In genomic region chr7:50653997-50654425, GRCh38 we compare ENCODE assay signal across 13 cellular contexts.
DNase-seq lines count a peak whose midpoint lies in the region; ATAC-seq and TF ChIP-seq lines count a peak whose summit lies in the region.
"Had no signal": no experiment of that assay in that cellular context is flagged by ENCODE, and none has a peak within 500 bp of the region (broad histone marks: within the 10 kb centered on the region; RNA-seq: fewer than 3 reads in every experiment).

No MANE protein-coding gene starts in this region.

- 78 to 80% methylated on average over 9 of the region's 9 CpGs for WGBS in sigmoid colon, 2 donors

- H3K27ac ChIP-seq in colonic mucosa (peak overlapping the region; percentile 53), sigmoid colon (peak overlapping the region; percentile 72 to 87 (median 78))
- no peak overlapping the region for H3K27ac ChIP-seq in naive thymus-derived CD4-positive, alpha-beta T cell (ENCODE audit: low read depth, low read length)

- no peak for TF ChIP-seq POLR2A in sigmoid colon (IDR thresholded peaks at IDR 0.05)

- H3K9me3 ChIP-seq in colonic mucosa (no peaks in the 10 kb centered on the region), sigmoid colon (no peaks in the 10 kb centered on the region)
- no peaks in the 10 kb centered on the region for H3K9me3 ChIP-seq in naive thymus-derived CD4-positive, alpha-beta T cell (ENCODE audit: control insufficient read depth in 2 of 3, low read length in 3 of 3)

- intact Hi-C loops in colonic mucosa (cut with DNase I) (no loop called here), sigmoid colon (cut with DNase I) (no loop called here)
- intact Hi-C loops in naive thymus-derived CD4-positive, alpha-beta T cell (cut with micrococcal nuclease) = no loop called here

- H3K36me3 Mint-ChIP-seq in naive thymus-derived CD4-positive, alpha-beta T cell = peaks cover 0 to 9% (median 0%) of the 10 kb centered on the region in 5 donors

- no peak overlapping the region for H3K27ac Mint-ChIP-seq in naive thymus-derived CD4-positive, alpha-beta T cell

- POLR2A ChIA-PET in naive thymus-derived CD4-positive, alpha-beta T cell (lab: Charles Lee) = interaction anchor here (0.6 kb wide), 1 partner anchor 28 kb away, joined by 3 read pairs; no protein-coding TSS in a partner anchor

- in situ Hi-C loops in KBM-7 (cut with MboI; ENCODE audit: low pct_unique_long_range_greater_than_20kb, low sequenced_read_pairs) = no loop called here

- peaks cover 0 to 16% (median 0%) of the 10 kb centered on the region in 5 donors for H3K27me3 Mint-ChIP-seq in naive thymus-derived CD4-positive, alpha-beta T cell

- no peaks in the 10 kb centered on the region for H3K9me3 Mint-ChIP-seq in naive thymus-derived CD4-positive, alpha-beta T cell
- H3K9me3 Mint-ChIP-seq: activated T-cell treated with anti-CD3 and anti-CD28 coated beads, Interleukin-2, amount 50 U/mL, for 4 hours had no signal

- no peak for ATAC-seq in naive thymus-derived CD4-positive, alpha-beta T cell
- ATAC-seq in HG03108 (IDR thresholded peaks at IDR 0.05; ENCODE audit: unreplicated experiment) = no peak
- ATAC-seq: activated T-cell treated with anti-CD3 and anti-CD28 coated beads, Interleukin-2, amount 50 U/mL, for 4 hours had no signal

- no peaks in the 10 kb centered on the region for H3K4me1 ChIP-seq in colonic mucosa
- peaks cover 0 to 74% (median 69%) of the 10 kb centered on the region in 4 donors for H3K4me1 ChIP-seq in sigmoid colon
- no peaks in the 10 kb centered on the region for H3K4me1 ChIP-seq in naive thymus-derived CD4-positive, alpha-beta T cell (ENCODE audit: control insufficient read depth in 2 of 2, insufficient read depth in 2 of 2, low read length in 2 of 2)

- H3K9ac ChIP-seq in colonic mucosa (ENCODE audit: low read depth in 2 of 2, low read length in 2 of 2) = peak overlapping the region in 1 of 2 donors; percentile 16

- peak in 3 of 4 donors; percentile 84 to 95 (median 93) for TF ChIP-seq EP300 in sigmoid colon (IDR thresholded peaks at IDR 0.05)

- DNase-seq in AG10803 (ENCODE audit: low read depth) (peak; percentile 22), colonic mucosa (peak; percentile 51), islet precursor cell (peak; percentile 28), sigmoid colon (peak; percentile 95), KBM-7 (no peak), COLO829 (ENCODE audit: low spot score) (no peak)
- DNase-seq in naive thymus-derived CD4-positive, alpha-beta T cell = no peak
- DNase-seq: activated T-cell treated with anti-CD3 and anti-CD28 coated beads, Interleukin-2, amount 50 U/mL, for 4 hours; cerebellar nuclear complex; DMS53; mesendoderm; NCI-H526 treated with DMSO at 0.1 percent for 48 hours had no signal

- no peak overlapping the region for H3K4me3 Mint-ChIP-seq in naive thymus-derived CD4-positive, alpha-beta T cell
- H3K4me3 Mint-ChIP-seq: activated T-cell treated with anti-CD3 and anti-CD28 coated beads, Interleukin-2, amount 50 U/mL, for 4 hours had no signal

- peaks cover 0 to 3% (median 0%) of the 10 kb centered on the region in 7 donors for H3K4me1 Mint-ChIP-seq in naive thymus-derived CD4-positive, alpha-beta T cell

- H3K4me3 ChIP-seq in AG10803 (ENCODE audit: low read length) (no peak overlapping the region), colonic mucosa (no peak overlapping the region), sigmoid colon (no peak overlapping the region)
- no peak overlapping the region for H3K4me3 ChIP-seq in naive thymus-derived CD4-positive, alpha-beta T cell (ENCODE audit: low read length)

- H3K36me3 ChIP-seq in colonic mucosa (no peaks in the 10 kb centered on the region), sigmoid colon (no peaks in the 10 kb centered on the region)
- H3K36me3 ChIP-seq in naive thymus-derived CD4-positive, alpha-beta T cell (ENCODE audit: control insufficient read depth in 2 of 3, insufficient read depth in 3 of 3, low read length in 3 of 3) = no peaks in the 10 kb centered on the region

- H3K27me3 ChIP-seq in colonic mucosa (no peaks in the 10 kb centered on the region), sigmoid colon (no peaks in the 10 kb centered on the region)
- H3K27me3 ChIP-seq in naive thymus-derived CD4-positive, alpha-beta T cell (ENCODE audit: control insufficient read depth in 2 of 2, insufficient read depth in 2 of 2, low read length in 2 of 2) = no peaks in the 10 kb centered on the region

- CTCF ChIA-PET in naive thymus-derived CD4-positive, alpha-beta T cell (lab: Charles Lee) = interaction anchor here (1.1 kb wide), 1 partner anchor 21 kb away, joined by 3 read pairs; no protein-coding TSS in a partner anchor

- TF ChIP-seq CTCF in AG10803 (conservative IDR thresholded peaks at IDR 0.05; ENCODE audit: low read length) = no peak
- TF ChIP-seq CTCF in colonic mucosa (IDR thresholded peaks at IDR 0.05) = no peak
- no peak for TF ChIP-seq CTCF in sigmoid colon (IDR thresholded peaks at IDR 0.05)

Comparison
In these comparisons a context has a peak if more than half of its experiments do, and no peak if none do; other contexts are left out.
1. DNase-seq: peak in AG10803 (single experiment), colonic mucosa (single experiment), islet precursor cell (single experiment) and sigmoid colon (single experiment); none in KBM-7 (single experiment), naive thymus-derived CD4-positive, alpha-beta T cell (0 of 9) and COLO829 (single experiment).